ENCODE assay signal across 3 cellular contexts in the genomic region with DNA sequence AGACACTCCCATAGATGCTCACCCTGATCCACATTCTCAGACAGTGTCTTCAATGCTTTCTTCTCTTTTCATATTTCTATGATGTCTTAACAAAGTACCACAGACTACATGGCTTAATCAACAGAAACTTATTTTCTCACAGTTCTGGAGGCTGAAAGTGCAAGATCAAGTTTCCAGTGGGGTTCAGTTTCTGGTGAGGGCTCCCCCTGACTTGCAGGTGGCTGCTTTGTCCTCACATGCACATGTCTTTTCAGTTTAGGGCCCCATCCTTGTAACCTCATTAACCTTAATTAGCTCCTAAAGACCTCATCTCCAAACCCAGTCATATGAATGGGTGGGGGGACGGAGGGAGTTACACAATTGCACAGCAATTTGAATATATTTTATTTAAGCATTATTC.
"Had no signal": no experiment of that assay in that cellular context is flagged by ENCODE, and none has a peak within 500 bp of the region (broad histone marks: within the 10 kb centered on the region; RNA-seq: fewer than 3 reads in every experiment).

No MANE protein-coding gene starts in this region.

- DNase-seq: GDM1, GF-D8 had no signal

- H3K4me3 ChIP-seq: GM12878 had no signal

- ATAC-seq: GM12878 had no signal
